ENCODE assay signal across 1 cellular context in genomic region chr1:145891587-145892485, GRCh38.
A peak's percentile ranks its signal among the peaks of the same experiment; 100 is the strongest.
TF ChIP-seq lines count a peak whose summit lies in the region.

No MANE protein-coding gene starts in this region.

TF ChIP-seq in HepG2, 621 proteins besides CTCF, POLR2A, EP300 and RAD21 (continued from another document and continues in another):
- TF ChIP-seq UBTF (CRISPR knock-in tag; IDR thresholded peaks at IDR 0.05) (peak; percentile 45; the same call in 1 of the 2 replicates), ZSCAN30 (CRISPR knock-in tag; IDR thresholded peaks at IDR 0.05) (0 out of 2 replicates have a peak, but pooled peaks have one; percentile 48), ZNF280D (CRISPR knock-in tag; IDR thresholded peaks at IDR 0.05) (no peak), ZKSCAN5 (CRISPR knock-in tag; IDR thresholded peaks at IDR 0.05) (peak; percentile 25; the same call in 1 of the 2 replicates), GTF2F1 (IDR thresholded peaks at IDR 0.05; ENCODE audit: low read length) (peak; percentile 49; the same call in 1 of the 2 replicates), SKI (IDR thresholded peaks at IDR 0.05; ENCODE audit: partially characterized antibody) (peak; percentile 64), EEA1 (CRISPR knock-in tag; IDR thresholded peaks at IDR 0.05; ENCODE audit: borderline replicate concordance) (no peak), ATM (IDR thresholded peaks at IDR 0.05; ENCODE audit: borderline replicate concordance) (no peak), NR2F6 (IDR thresholded peaks at IDR 0.05) (peak; percentile 66), NR2F6 (CRISPR knock-in tag; IDR thresholded peaks at IDR 0.05) (peak; percentile 66; the same call in 1 of the 2 replicates), ZNF879 (CRISPR knock-in tag; IDR thresholded peaks at IDR 0.05) (no peak), ZNF253 (CRISPR knock-in tag; IDR thresholded peaks at IDR 0.05; ENCODE audit: borderline replicate concordance) (no peak), TERF1 (CRISPR knock-in tag; IDR thresholded peaks at IDR 0.05) (no peak), BCL6 (CRISPR knock-in tag; IDR thresholded peaks at IDR 0.05) (peak; percentile 56; the same call in 1 of the 2 replicates), TFAP4 (IDR thresholded peaks at IDR 0.05; ENCODE audit: borderline replicate concordance, low read depth) (peak; percentile 57; the same call in 1 of the 2 replicates), ZMYM4 (CRISPR knock-in tag; IDR thresholded peaks at IDR 0.05) (peak; percentile 67), ZNF614 (CRISPR knock-in tag; IDR thresholded peaks at IDR 0.05; ENCODE audit: borderline replicate concordance) (peak; percentile 73), ARHGAP35 (CRISPR knock-in tag; IDR thresholded peaks at IDR 0.05; ENCODE audit: borderline replicate concordance) (no peak), ZNF550 (CRISPR knock-in tag; IDR thresholded peaks at IDR 0.05; ENCODE audit: borderline replicate concordance) (no peak), LRRFIP1 (CRISPR knock-in tag; conservative IDR thresholded peaks at IDR 0.05) (no peak), ZNF383 (CRISPR knock-in tag; IDR thresholded peaks at IDR 0.05; ENCODE audit: borderline replicate concordance) (no peak), AKNA (CRISPR knock-in tag; IDR thresholded peaks at IDR 0.05; ENCODE audit: borderline replicate concordance) (no peak), ZNF780A (CRISPR knock-in tag; IDR thresholded peaks at IDR 0.05) (no peak), CHD2 (IDR thresholded peaks at IDR 0.05; ENCODE audit: low read depth, low read length) (no peak), HHEX (CRISPR knock-in tag; IDR thresholded peaks at IDR 0.05) (no peak), ZNF143 (CRISPR knock-in tag; IDR thresholded peaks at IDR 0.05) (peak; percentile 58; the same call in 1 of the 2 replicates), ZBTB44 (CRISPR knock-in tag; IDR thresholded peaks at IDR 0.05) (no peak), ZNF552 (CRISPR knock-in tag; IDR thresholded peaks at IDR 0.05; ENCODE audit: borderline replicate concordance) (no peak), ZNF460 (CRISPR knock-in tag; IDR thresholded peaks at IDR 0.05; ENCODE audit: borderline replicate concordance) (no peak), SNAPC4 (CRISPR knock-in tag; IDR thresholded peaks at IDR 0.05) (peak; percentile 83; the same call in 1 of the 2 replicates)
